Comparison of ENCODE assay signal across 2 cellular contexts in the genomic region with DNA sequence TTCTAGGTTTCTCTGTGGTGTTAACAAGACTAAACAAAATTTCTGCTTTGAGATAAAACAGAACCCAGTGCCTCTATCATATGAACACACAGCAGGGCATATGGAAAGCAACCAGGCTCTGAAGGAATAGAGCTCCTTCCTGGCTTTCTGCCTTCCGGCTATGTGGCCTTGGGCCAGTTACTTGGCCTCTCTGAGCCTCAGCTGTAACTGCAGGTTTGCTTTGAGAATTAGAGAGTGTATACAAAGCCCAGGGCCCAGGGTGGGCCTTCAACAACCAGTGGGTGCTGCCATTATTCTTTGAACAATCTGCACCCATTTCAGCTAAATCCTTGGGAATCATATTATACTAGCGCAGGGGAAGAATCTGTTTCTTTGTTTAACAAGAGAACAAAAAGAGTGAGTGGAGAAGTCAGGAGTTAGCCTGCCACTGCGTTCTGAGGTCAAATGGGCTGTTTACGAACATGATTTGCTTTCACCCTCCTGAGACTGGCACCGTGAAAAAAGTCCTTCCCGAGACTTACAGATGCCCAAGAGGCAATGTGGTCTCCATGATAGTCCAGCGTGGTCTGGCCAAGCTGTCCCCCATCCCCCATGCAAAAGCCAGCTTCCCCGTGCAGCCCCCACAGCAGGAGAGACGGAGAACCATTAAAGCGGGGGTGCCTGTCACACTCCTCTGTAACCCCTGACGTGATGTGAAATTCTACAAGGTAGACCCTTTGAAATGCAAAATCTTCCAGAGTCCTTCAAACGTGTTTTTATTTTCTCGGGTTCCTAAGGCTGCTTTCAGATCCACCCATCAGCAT.
TF ChIP-seq lines count a peak whose summit lies in the region.

No MANE protein-coding gene starts in this region.

TF ChIP-seq in GM23338, 12 proteins besides CTCF, POLR2A, EP300 and RAD21 (continued from another document):
- TF ChIP-seq, protein P1, sequence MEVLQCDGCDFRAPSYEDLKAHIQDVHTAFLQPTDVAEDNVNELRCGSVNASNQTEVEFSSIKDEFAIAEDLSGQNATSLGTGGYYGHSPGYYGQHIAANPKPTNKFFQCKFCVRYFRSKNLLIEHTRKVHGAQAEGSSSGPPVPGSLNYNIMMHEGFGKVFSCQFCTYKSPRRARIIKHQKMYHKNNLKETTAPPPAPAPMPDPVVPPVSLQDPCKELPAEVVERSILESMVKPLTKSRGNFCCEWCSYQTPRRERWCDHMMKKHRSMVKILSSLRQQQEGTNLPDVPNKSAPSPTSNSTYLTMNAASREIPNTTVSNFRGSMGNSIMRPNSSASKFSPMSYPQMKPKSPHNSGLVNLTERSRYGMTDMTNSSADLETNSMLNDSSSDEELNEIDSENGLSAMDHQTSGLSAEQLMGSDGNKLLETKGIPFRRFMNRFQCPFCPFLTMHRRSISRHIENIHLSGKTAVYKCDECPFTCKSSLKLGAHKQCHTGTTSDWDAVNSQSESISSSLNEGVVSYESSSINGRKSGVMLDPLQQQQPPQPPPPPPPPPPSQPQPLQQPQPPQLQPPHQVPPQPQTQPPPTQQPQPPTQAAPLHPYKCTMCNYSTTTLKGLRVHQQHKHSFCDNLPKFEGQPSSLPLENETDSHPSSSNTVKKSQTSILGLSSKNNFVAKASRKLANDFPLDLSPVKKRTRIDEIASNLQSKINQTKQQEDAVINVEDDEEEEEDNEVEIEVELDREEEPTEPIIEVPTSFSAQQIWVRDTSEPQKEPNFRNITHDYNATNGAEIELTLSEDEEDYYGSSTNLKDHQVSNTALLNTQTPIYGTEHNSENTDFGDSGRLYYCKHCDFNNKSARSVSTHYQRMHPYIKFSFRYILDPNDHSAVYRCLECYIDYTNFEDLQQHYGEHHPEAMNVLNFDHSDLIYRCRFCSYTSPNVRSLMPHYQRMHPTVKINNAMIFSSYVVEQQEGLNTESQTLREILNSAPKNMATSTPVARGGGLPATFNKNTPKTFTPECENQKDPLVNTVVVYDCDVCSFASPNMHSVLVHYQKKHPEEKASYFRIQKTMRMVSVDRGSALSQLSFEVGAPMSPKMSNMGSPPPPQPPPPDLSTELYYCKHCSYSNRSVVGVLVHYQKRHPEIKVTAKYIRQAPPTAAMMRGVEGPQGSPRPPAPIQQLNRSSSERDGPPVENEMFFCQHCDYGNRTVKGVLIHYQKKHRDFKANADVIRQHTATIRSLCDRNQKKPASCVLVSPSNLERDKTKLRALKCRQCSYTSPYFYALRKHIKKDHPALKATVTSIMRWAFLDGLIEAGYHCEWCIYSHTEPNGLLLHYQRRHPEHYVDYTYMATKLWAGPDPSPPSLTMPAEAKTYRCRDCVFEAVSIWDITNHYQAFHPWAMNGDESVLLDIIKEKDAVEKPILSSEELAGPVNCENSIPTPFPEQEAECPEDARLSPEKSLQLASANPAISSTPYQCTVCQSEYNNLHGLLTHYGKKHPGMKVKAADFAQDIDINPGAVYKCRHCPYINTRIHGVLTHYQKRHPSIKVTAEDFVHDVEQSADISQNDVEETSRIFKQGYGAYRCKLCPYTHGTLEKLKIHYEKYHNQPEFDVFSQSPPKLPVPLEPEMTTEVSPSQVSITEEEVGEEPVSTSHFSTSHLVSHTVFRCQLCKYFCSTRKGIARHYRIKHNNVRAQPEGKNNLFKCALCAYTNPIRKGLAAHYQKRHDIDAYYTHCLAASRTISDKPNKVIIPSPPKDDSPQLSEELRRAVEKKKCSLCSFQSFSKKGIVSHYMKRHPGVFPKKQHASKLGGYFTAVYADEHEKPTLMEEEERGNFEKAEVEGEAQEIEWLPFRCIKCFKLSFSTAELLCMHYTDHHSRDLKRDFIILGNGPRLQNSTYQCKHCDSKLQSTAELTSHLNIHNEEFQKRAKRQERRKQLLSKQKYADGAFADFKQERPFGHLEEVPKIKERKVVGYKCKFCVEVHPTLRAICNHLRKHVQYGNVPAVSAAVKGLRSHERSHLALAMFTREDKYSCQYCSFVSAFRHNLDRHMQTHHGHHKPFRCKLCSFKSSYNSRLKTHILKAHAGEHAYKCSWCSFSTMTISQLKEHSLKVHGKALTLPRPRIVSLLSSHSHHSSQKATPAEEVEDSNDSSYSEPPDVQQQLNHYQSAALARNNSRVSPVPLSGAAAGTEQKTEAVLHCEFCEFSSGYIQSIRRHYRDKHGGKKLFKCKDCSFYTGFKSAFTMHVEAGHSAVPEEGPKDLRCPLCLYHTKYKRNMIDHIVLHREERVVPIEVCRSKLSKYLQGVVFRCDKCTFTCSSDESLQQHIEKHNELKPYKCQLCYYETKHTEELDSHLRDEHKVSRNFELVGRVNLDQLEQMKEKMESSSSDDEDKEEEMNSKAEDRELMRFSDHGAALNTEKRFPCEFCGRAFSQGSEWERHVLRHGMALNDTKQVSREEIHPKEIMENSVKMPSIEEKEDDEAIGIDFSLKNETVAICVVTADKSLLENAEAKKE (CRISPR knock-in tag; IDR thresholded peaks at IDR 0.05), result no peak
- TF ChIP-seq NANOG (IDR thresholded peaks at IDR 0.05; ENCODE audit: borderline replicate concordance), result no peak

TF ChIP-seq in WTC11, 78 proteins besides CTCF, POLR2A, EP300 and RAD21 (continued from another document):
- TF ChIP-seq, protein P2, sequence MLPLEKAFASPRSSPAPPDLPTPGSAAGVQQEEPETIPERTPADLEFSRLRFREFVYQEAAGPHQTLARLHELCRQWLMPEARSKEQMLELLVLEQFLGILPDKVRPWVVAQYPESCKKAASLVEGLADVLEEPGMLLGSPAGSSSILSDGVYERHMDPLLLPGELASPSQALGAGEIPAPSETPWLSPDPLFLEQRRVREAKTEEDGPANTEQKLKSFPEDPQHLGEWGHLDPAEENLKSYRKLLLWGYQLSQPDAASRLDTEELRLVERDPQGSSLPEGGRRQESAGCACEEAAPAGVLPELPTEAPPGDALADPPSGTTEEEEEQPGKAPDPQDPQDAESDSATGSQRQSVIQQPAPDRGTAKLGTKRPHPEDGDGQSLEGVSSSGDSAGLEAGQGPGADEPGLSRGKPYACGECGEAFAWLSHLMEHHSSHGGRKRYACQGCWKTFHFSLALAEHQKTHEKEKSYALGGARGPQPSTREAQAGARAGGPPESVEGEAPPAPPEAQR (CRISPR knock-in tag; IDR thresholded peaks at IDR 0.05), result no peak
- TF ChIP-seq, protein P3, sequence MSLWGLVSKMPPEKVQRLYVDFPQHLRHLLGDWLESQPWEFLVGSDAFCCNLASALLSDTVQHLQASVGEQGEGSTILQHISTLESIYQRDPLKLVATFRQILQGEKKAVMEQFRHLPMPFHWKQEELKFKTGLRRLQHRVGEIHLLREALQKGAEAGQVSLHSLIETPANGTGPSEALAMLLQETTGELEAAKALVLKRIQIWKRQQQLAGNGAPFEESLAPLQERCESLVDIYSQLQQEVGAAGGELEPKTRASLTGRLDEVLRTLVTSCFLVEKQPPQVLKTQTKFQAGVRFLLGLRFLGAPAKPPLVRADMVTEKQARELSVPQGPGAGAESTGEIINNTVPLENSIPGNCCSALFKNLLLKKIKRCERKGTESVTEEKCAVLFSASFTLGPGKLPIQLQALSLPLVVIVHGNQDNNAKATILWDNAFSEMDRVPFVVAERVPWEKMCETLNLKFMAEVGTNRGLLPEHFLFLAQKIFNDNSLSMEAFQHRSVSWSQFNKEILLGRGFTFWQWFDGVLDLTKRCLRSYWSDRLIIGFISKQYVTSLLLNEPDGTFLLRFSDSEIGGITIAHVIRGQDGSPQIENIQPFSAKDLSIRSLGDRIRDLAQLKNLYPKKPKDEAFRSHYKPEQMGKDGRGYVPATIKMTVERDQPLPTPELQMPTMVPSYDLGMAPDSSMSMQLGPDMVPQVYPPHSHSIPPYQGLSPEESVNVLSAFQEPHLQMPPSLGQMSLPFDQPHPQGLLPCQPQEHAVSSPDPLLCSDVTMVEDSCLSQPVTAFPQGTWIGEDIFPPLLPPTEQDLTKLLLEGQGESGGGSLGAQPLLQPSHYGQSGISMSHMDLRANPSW (CRISPR knock-in tag; conservative IDR thresholded peaks at IDR 0.05; ENCODE audit: low read depth), result no peak
- TF ChIP-seq, protein P4, sequence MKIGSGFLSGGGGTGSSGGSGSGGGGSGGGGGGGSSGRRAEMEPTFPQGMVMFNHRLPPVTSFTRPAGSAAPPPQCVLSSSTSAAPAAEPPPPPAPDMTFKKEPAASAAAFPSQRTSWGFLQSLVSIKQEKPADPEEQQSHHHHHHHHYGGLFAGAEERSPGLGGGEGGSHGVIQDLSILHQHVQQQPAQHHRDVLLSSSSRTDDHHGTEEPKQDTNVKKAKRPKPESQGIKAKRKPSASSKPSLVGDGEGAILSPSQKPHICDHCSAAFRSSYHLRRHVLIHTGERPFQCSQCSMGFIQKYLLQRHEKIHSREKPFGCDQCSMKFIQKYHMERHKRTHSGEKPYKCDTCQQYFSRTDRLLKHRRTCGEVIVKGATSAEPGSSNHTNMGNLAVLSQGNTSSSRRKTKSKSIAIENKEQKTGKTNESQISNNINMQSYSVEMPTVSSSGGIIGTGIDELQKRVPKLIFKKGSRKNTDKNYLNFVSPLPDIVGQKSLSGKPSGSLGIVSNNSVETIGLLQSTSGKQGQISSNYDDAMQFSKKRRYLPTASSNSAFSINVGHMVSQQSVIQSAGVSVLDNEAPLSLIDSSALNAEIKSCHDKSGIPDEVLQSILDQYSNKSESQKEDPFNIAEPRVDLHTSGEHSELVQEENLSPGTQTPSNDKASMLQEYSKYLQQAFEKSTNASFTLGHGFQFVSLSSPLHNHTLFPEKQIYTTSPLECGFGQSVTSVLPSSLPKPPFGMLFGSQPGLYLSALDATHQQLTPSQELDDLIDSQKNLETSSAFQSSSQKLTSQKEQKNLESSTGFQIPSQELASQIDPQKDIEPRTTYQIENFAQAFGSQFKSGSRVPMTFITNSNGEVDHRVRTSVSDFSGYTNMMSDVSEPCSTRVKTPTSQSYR (CRISPR knock-in tag; IDR thresholded peaks at IDR 0.05), result no peak
- TF ChIP-seq, protein P5, sequence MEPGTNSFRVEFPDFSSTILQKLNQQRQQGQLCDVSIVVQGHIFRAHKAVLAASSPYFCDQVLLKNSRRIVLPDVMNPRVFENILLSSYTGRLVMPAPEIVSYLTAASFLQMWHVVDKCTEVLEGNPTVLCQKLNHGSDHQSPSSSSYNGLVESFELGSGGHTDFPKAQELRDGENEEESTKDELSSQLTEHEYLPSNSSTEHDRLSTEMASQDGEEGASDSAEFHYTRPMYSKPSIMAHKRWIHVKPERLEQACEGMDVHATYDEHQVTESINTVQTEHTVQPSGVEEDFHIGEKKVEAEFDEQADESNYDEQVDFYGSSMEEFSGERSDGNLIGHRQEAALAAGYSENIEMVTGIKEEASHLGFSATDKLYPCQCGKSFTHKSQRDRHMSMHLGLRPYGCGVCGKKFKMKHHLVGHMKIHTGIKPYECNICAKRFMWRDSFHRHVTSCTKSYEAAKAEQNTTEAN (CRISPR knock-in tag; IDR thresholded peaks at IDR 0.05), result no peak
- TF ChIP-seq TCF7 (CRISPR knock-in tag; IDR thresholded peaks at IDR 0.05; ENCODE audit: low read depth), result no peak
- no peak for TF ChIP-seq TP53 (CRISPR knock-in tag; IDR thresholded peaks at IDR 0.05)
